ENCODE assay signal across 8 cellular contexts in genomic region chr15:91032919-91033803, GRCh38. TPM values are rescaled to one million over a fixed set of nuclear protein-coding genes. Genes with fewer than 3 reads are reported as not detected.
DNase-seq lines count a peak whose midpoint lies in the region; ATAC-seq and TF ChIP-seq lines count a peak whose summit lies in the region.

No MANE protein-coding gene starts in this region.

- H3K4me2 ChIP-seq in BLaER1: peak overlapping the region; percentile 63
- H3K4me2 ChIP-seq in GM23338: peak overlapping the region; percentile 66; the same call in 1 of the 2 replicates
- no peak overlapping the region for H3K4me2 ChIP-seq in fibroblast of lung (ENCODE audit: extremely low read depth, insufficient read depth, low read length)
- peak overlapping the region; percentile 39 for H3K4me2 ChIP-seq in osteoblast (ENCODE audit: insufficient read depth, low read length)

- peak overlapping the region; percentile 21; the same call in 1 of the 3 replicates for H3K4me3 Mint-ChIP-seq in GM23338

- peak; percentile 87 for DNase-seq in GM23338 (ENCODE audit: low spot score)
- DNase-seq in NCI-H526 (lab: John Stamatoyannopoulos, UW): peak; percentile 70 to 86
- peak; percentile 45 for DNase-seq in activated T-cell treated with anti-CD3 and anti-CD28 coated beads for 1 hour (ENCODE audit: low read depth)
- peak in 1 of 2 donors; percentile 10 for DNase-seq in fibroblast of lung (ENCODE audit: low read depth in 2 of 2)
- no peak for DNase-seq in osteoblast (ENCODE audit: insufficient read length, low spot score, missing footprints)
- DNase-seq in NCI-H446 treated with DMSO at 0.1 percent for 48 hours (lab: John Stamatoyannopoulos, UW): no peak

- no peak overlapping the region for H3K27ac ChIP-seq in BLaER1
- H3K27ac ChIP-seq in GM23338 (ENCODE audit: low read depth): no peak overlapping the region
- H3K27ac ChIP-seq in fibroblast of lung (ENCODE audit: insufficient read depth, low read length): no peak overlapping the region
- H3K27ac ChIP-seq in osteoblast (ENCODE audit: low read depth, low read length): no peak overlapping the region

- peak; percentile 66 to 89 for TF ChIP-seq CTCF in GM23338 (conservative IDR thresholded peaks at IDR 0.05; ENCODE audit: low read depth in 2 of 2)
- TF ChIP-seq CTCF in fibroblast of lung (conservative IDR thresholded peaks at IDR 0.05 in 1 of 2, IDR thresholded peaks at IDR 0.05 in 1 of 2; ENCODE audit: low read depth in 1 of 2, low read length in 2 of 2): peak; percentile 25 to 52
- TF ChIP-seq CTCF in osteoblast (IDR thresholded peaks at IDR 0.05; ENCODE audit: extremely low read depth, low read depth, low read length): peak; percentile 57

- H3K79me2 ChIP-seq in GM23338 (replicated peaks; ENCODE audit: insufficient read depth) (no peaks in the 10 kb centered on the region), fibroblast of lung (ENCODE audit: control insufficient read depth, insufficient read depth, low read length) (no peaks in the 10 kb centered on the region), osteoblast (ENCODE audit: insufficient read depth, low read length) (no peaks in the 10 kb centered on the region)

- H3K36me3 Mint-ChIP-seq in GM23338 (ENCODE audit: low read depth): no peaks in the 10 kb centered on the region

- H3K9me3 ChIP-seq in BLaER1 (no peaks in the 10 kb centered on the region), fibroblast of lung (ENCODE audit: control insufficient read depth, insufficient read depth, low read depth, low read length) (no peaks in the 10 kb centered on the region), osteoblast (ENCODE audit: low read depth, low read length) (no peaks in the 10 kb centered on the region)

- peaks cover 14% of the 10 kb centered on the region for H3K4me1 ChIP-seq in BLaER1
- no peaks in the 10 kb centered on the region for H3K4me1 ChIP-seq in GM23338 (ENCODE audit: insufficient read depth)
- H3K4me1 ChIP-seq in fibroblast of lung (ENCODE audit: control insufficient read depth, extremely low read depth, insufficient read depth, low read length): no peaks in the 10 kb centered on the region
- H3K4me1 ChIP-seq in osteoblast (ENCODE audit: insufficient read depth, low read length): no peaks in the 10 kb centered on the region

- H2AFZ ChIP-seq in GM23338 (peak overlapping the region; percentile 83), fibroblast of lung (ENCODE audit: low read length) (no peak overlapping the region), osteoblast (ENCODE audit: low read length) (no peak overlapping the region)

- H4K20me1 ChIP-seq in BLaER1 (no peaks in the 10 kb centered on the region), GM23338 (replicated peaks; ENCODE audit: insufficient read depth) (no peaks in the 10 kb centered on the region), fibroblast of lung (ENCODE audit: control insufficient read depth, extremely low read depth, insufficient read depth, low read length) (no peaks in the 10 kb centered on the region), osteoblast (ENCODE audit: insufficient read depth, low read length) (no peaks in the 10 kb centered on the region)

- H3K4me1 Mint-ChIP-seq in GM23338: peaks cover 10% of the 10 kb centered on the region

- H3K27me3 ChIP-seq in BLaER1: no peaks in the 10 kb centered on the region
- no peaks in the 10 kb centered on the region for H3K27me3 ChIP-seq in GM23338 (ENCODE audit: insufficient read depth)
- peaks cover 4% of the 10 kb centered on the region for H3K27me3 ChIP-seq in fibroblast of lung (ENCODE audit: control insufficient read depth, insufficient read depth, low read length)
- H3K27me3 ChIP-seq in osteoblast (ENCODE audit: insufficient read depth, low read length): peaks cover 12% of the 10 kb centered on the region

- H3K9me2 ChIP-seq in GM23338 (ENCODE audit: insufficient read depth): no peaks in the 10 kb centered on the region

- H3K27me3 Mint-ChIP-seq in GM23338 (ENCODE audit: insufficient read depth, low read depth, poor library complexity): peaks cover 7% of the 10 kb centered on the region

- H3K4me3 ChIP-seq in BLaER1: no peak overlapping the region
- H3K4me3 ChIP-seq in GM23338: peak overlapping the region; percentile 28; the same call in 1 of the 2 replicates
- H3K4me3 ChIP-seq in fibroblast of lung (replicated peaks in 1 of 4; ENCODE audit: control extremely low read depth in 1 of 4, insufficient read depth in 1 of 4, low read depth in 3 of 4, low read length in 4 of 4): no peak overlapping the region
- no peak overlapping the region for H3K4me3 ChIP-seq in osteoblast (ENCODE audit: insufficient read depth, low read length)

- peak; percentile 93 for ATAC-seq in GM23338
- no peak for ATAC-seq in HG03139 (IDR thresholded peaks at IDR 0.05; ENCODE audit: unreplicated experiment)

- no peak overlapping the region for H3K27ac Mint-ChIP-seq in GM23338

- H3K9ac ChIP-seq in BLaER1: no peak overlapping the region
- no peak overlapping the region for H3K9ac ChIP-seq in fibroblast of lung (ENCODE audit: insufficient read depth, low read length)

- H3K36me3 ChIP-seq in BLaER1 (no peaks in the 10 kb centered on the region), GM23338 (ENCODE audit: insufficient read depth) (no peaks in the 10 kb centered on the region), fibroblast of lung (ENCODE audit: control insufficient read depth, insufficient read depth, low read length) (no peaks in the 10 kb centered on the region), osteoblast (ENCODE audit: insufficient read depth, low read length) (no peaks in the 10 kb centered on the region)

- no peaks in the 10 kb centered on the region for H3F3A ChIP-seq in GM23338 (replicated peaks; ENCODE audit: low read depth)

- no peaks in the 10 kb centered on the region for H3K9me3 Mint-ChIP-seq in GM23338

RNA-seq across cellular contexts. Expression of gene VPS33B, which starts 10.8 kb away (rescaled TPM):
- total RNA-seq in GM23338 (2014; rRNA removed; shearing (Covaris generic)): 8.8 and 9.2 TPM in 2 replicates
- polyA plus RNA-seq in GM23338 (2016; fragmentation: Nextera tagmentation; extraction: Ambion mirVana) (15.2 and 19.1 TPM in 2 replicates), fibroblast of lung (11.1 and 11.2 TPM in 2 replicates)
- total RNA-seq in fibroblast of lung (9.0 and 11.2 TPM in 2 replicates), osteoblast (8.0 and 10.0 TPM in 2 replicates)
- 11.4 and 14.5 TPM in 2 replicates for polyA plus RNA-seq in fibroblast of lung (2012)
- polyA minus RNA-seq in fibroblast of lung (ENCODE audit: low replicate concordance): 6.4 and 21.0 TPM in 2 replicates

RNA-seq across cellular contexts. Expression of gene PRC1, which starts 38.8 kb away (rescaled TPM):
- total RNA-seq in GM23338 (2014; rRNA removed; shearing (Covaris generic)): 93.1 and 102 TPM in 2 replicates
- polyA plus RNA-seq in GM23338 (2016; fragmentation: Nextera tagmentation; extraction: Ambion mirVana) (148 and 150 TPM in 2 replicates), fibroblast of lung (60.5 and 239 TPM in 2 replicates)
- total RNA-seq in fibroblast of lung (9.2 and 57.8 TPM in 2 replicates), osteoblast (17.1 and 17.7 TPM in 2 replicates)
- 34.0 and 142 TPM in 2 replicates for polyA plus RNA-seq in fibroblast of lung (2012)
- 68.0 and 418 TPM in 2 replicates for polyA minus RNA-seq in fibroblast of lung (ENCODE audit: low replicate concordance)

Comparison
In these comparisons a context has a peak if more than half of its experiments do, and no peak if none do; other contexts are left out.
1. DNase-seq: peak in GM23338 (single experiment), NCI-H526 (2 of 2) and activated T-cell treated with anti-CD3 and anti-CD28 coated beads for 1 hour (single experiment); none in osteoblast (single experiment) and NCI-H446 treated with DMSO at 0.1 percent for 48 hours (single experiment).
2. Peak in every context shown above with its lines, with median percentiles within 50 percentile points of each other: CTCF ChIP-seq.